Comparison of ENCODE assay signal across 15 cellular contexts in genomic region chr5:107294669-107295068, GRCh38.
DNase-seq lines count a peak whose midpoint lies in the region; ATAC-seq and TF ChIP-seq lines count a peak whose summit lies in the region.
"Had no signal": no experiment of that assay in that cellular context is flagged by ENCODE, and none has a peak within 500 bp of the region (broad histone marks: within the 10 kb centered on the region; RNA-seq: fewer than 3 reads in every experiment).

No MANE protein-coding gene starts in this region.

- CTCF ChIA-PET in MCF 10A (lab: Yijun Ruan, JAX), result no interaction called here

- H3K27me3 ChIP-seq in breast epithelium, result no peaks in the 10 kb centered on the region

- TF ChIP-seq POLR2A in breast epithelium (IDR thresholded peaks at IDR 0.05), result no peak

- POLR2A ChIA-PET in MCF 10A (lab: Yijun Ruan, JAX), result no interaction called here

- no peak overlapping the region for H3K4me3 ChIP-seq in breast epithelium

- DNase-seq in breast epithelium (ENCODE audit: low spot score in 2 of 2), result no peak
- DNase-seq in MCF 10A (ENCODE audit: unreplicated experiment), result no peak
- DNase-seq in fibroblast of gingiva (ENCODE audit: low read depth), result peak; percentile 72
- no peak for DNase-seq in natural killer cell
- no peak for DNase-seq in RKO (ENCODE audit: low spot score)
- DNase-seq in NCI-H526 treated with DMSO at 0.1 percent for 48 hours (lab: John Stamatoyannopoulos, UW), result no peak
- DNase-seq in DMS 273 treated with DMSO at 0.1 percent for 48 hours (lab: John Stamatoyannopoulos, UW), result no peak
- DNase-seq: 8988T; CD4-positive, CD25-positive, alpha-beta regulatory T cell; HCEC 1CT; NCI-H345; NCI-H69; NK-92 treated with Interleukin-12 subunit alpha and Interleukin-12 subunit beta, amount 100 ng/mL, for 24 hours; SHP77 had no signal

- no peaks in the 10 kb centered on the region for H3K4me1 Mint-ChIP-seq in MCF 10A (ENCODE audit: insufficient read depth, unreplicated experiment)
- H3K4me1 Mint-ChIP-seq in natural killer cell, result peaks cover 52 to 57% of the 10 kb centered on the region in 2 donors
- H3K4me1 Mint-ChIP-seq: CD4-positive, CD25-positive, alpha-beta regulatory T cell had no signal

- H3K36me3 ChIP-seq in breast epithelium, result no peaks in the 10 kb centered on the region

- H3K36me3 Mint-ChIP-seq in MCF 10A (ENCODE audit: insufficient read depth, unreplicated experiment), result no peaks in the 10 kb centered on the region
- no peaks in the 10 kb centered on the region for H3K36me3 Mint-ChIP-seq in natural killer cell
- H3K36me3 Mint-ChIP-seq: CD4-positive, CD25-positive, alpha-beta regulatory T cell had no signal

- H3K9me3 Mint-ChIP-seq in MCF 10A (ENCODE audit: unreplicated experiment), result no peaks in the 10 kb centered on the region
- no peaks in the 10 kb centered on the region for H3K9me3 Mint-ChIP-seq in natural killer cell

- H3K4me3 Mint-ChIP-seq in MCF 10A (ENCODE audit: unreplicated experiment), result no peak overlapping the region
- peak overlapping the region; percentile 87 for H3K4me3 Mint-ChIP-seq in natural killer cell
- H3K4me3 Mint-ChIP-seq: CD4-positive, CD25-positive, alpha-beta regulatory T cell had no signal

- no peaks in the 10 kb centered on the region for H3K27me3 Mint-ChIP-seq in MCF 10A (ENCODE audit: insufficient read depth, unreplicated experiment)
- H3K27me3 Mint-ChIP-seq in natural killer cell (ENCODE audit: low read depth in 2 of 2), result peaks cover 3 to 11% of the 10 kb centered on the region in 2 donors

- no peak overlapping the region for H3K27ac Mint-ChIP-seq in MCF 10A (ENCODE audit: low read depth, unreplicated experiment)
- H3K27ac Mint-ChIP-seq in natural killer cell, result no peak overlapping the region
- H3K27ac Mint-ChIP-seq: CD4-positive, CD25-positive, alpha-beta regulatory T cell had no signal

- no TSS peak for BruUV-seq in MCF 10A (replicated peaks; lab: Mats Ljungman, UMichigan)

- intact Hi-C loops in breast epithelium (cut with DNase I; ENCODE audit: low total_unique reads), result no loop called here
- intact Hi-C loops in MCF 10A (cut with micrococcal nuclease), result no loop called here
- intact Hi-C loops in natural killer cell (cut with micrococcal nuclease), result loop anchor here (5.0 to 10.0 kb wide), 2 partner anchors 70 to 183 kb away; no protein-coding TSS in a partner anchor

- ATAC-seq in natural killer cell (no peak), HG02973 (IDR thresholded peaks at IDR 0.05; ENCODE audit: unreplicated experiment) (no peak)

- peak overlapping the region; percentile 0 to 50 for H3K27ac ChIP-seq in breast epithelium

- H3K4me1 ChIP-seq in breast epithelium, result peaks cover 0 to 6% of the 10 kb centered on the region in 2 donors

- TF ChIP-seq CTCF in breast epithelium (IDR thresholded peaks at IDR 0.05) (no peak), MCF 10A (IDR thresholded peaks at IDR 0.05; ENCODE audit: unreplicated experiment) (no peak), natural killer cell (IDR thresholded peaks at IDR 0.05) (no peak)

- H3K9me3 ChIP-seq in breast epithelium, result no peaks in the 10 kb centered on the region
